In the genomic region with DNA sequence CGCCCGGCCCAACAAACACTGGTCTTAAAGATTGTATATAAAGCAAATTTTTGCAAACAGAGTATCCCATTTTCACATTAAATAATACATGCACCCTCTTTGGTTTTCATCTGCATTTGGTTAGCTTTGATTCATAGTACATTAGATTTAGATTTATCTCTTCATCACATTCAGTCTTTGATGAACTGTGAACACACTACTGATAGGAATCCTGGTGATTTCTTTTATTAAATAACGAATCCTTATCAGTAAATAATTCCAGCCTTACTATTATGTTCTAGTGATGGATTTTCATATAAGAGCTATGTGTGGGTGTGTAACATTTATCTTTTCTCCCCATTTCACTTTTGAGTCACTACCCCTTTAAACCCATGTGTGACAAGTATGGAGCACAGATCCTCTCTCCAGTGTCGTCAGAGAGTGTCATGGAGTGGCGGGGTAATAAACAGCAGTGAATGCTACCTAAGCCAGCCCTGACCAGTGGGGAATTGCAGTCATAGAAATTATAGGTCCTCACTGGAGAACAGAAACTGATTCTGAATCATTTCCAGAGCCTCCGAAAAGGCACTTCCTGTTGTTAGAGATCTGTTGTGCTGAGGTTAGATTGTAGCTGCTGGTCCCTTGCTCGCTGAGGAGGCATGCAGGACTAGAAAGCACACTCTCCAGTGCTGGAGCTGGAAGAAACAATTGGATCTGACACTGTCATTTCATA, we compare ENCODE assay signal across 8 cellular contexts. TPM values are rescaled to one million over a fixed set of nuclear protein-coding genes. Genes with fewer than 3 reads are reported as not detected.
A peak's percentile ranks its signal among the peaks of the same experiment; 100 is the strongest.
DNase-seq lines count a peak whose midpoint lies in the region; ATAC-seq and TF ChIP-seq lines count a peak whose summit lies in the region.

No MANE protein-coding gene starts in this region.

- peak overlapping the region; percentile 88 for H3K27ac Mint-ChIP-seq in mesothelial cell of epicardium

- H3K36me3 ChIP-seq in thyroid gland = no peaks in the 10 kb centered on the region

- peak; percentile 89 for ATAC-seq in GM18907 (IDR thresholded peaks at IDR 0.05; ENCODE audit: unreplicated experiment)
- peak; percentile 89 for ATAC-seq in HG03045 (IDR thresholded peaks at IDR 0.05; ENCODE audit: unreplicated experiment)

- H3K27me3 ChIP-seq in thyroid gland = no peaks in the 10 kb centered on the region

- no peaks in the 10 kb centered on the region for H3K27me3 Mint-ChIP-seq in mesothelial cell of epicardium (ENCODE audit: low read depth)

- no peaks in the 10 kb centered on the region for H3K4me1 ChIP-seq in thyroid gland

- H3K9me3 ChIP-seq in thyroid gland = no peaks in the 10 kb centered on the region

- in situ Hi-C loops in G401 (cut with HindIII; ENCODE audit: low sequenced_read_pairs) = no loop called here

- no peak for TF ChIP-seq POLR2A in thyroid gland (IDR thresholded peaks at IDR 0.05)

- peak; percentile 59 for DNase-seq in AG20443 (ENCODE audit: low spot score)
- peak; percentile 47 for DNase-seq in SK-N-DZ (ENCODE audit: low spot score)
- DNase-seq in mesothelial cell of epicardium (ENCODE audit: low spot score in 2 of 2, unreplicated experiment in 2 of 2) = no peak
- no peak for DNase-seq in NCI-H1092 treated with DMSO at 0.1 percent for 48 hours (lab: John Stamatoyannopoulos, UW)
- no peak for DNase-seq in G401 (ENCODE audit: low spot score)
- DNase-seq in thyroid gland = no peak

- peaks cover 7% of the 10 kb centered on the region for H3K9me3 Mint-ChIP-seq in mesothelial cell of epicardium

- peaks cover 1% of the 10 kb centered on the region for H3K36me3 Mint-ChIP-seq in mesothelial cell of epicardium

- no peak overlapping the region for H3K4me3 Mint-ChIP-seq in mesothelial cell of epicardium

- TF ChIP-seq CTCF in mesothelial cell of epicardium (IDR thresholded peaks at IDR 0.05; ENCODE audit: unreplicated experiment) = no peak
- no peak for TF ChIP-seq CTCF in thyroid gland (IDR thresholded peaks at IDR 0.05)

- no peak overlapping the region for H3K27ac ChIP-seq in thyroid gland

- peaks cover 15% of the 10 kb centered on the region for H3K4me1 Mint-ChIP-seq in mesothelial cell of epicardium

- WGBS in thyroid gland, 2 donors = 70 to 78% methylated on average over 7 of the region's 7 CpGs

- H3K4me3 ChIP-seq in thyroid gland (replicated peaks in 1 of 3) = no peak overlapping the region

- intact Hi-C loops in thyroid gland (cut with DNase I) = no loop called here

RNA-seq across cellular contexts. Expression of gene SLC7A14, which starts 22.0 kb away (rescaled TPM):
- polyA plus RNA-seq in SK-N-DZ (2014; cell fraction: cytosol; rRNA removed) = 4.8 and 5.3 TPM in 2 replicates
- polyA plus RNA-seq in SK-N-DZ (2014; cell fraction: nucleus; rRNA removed) = 3.0 and 3.5 TPM in 2 replicates
- total RNA-seq in mesothelial cell of epicardium (5.4 to 6.6 TPM (median 6.5 TPM) in 3 replicates), thyroid gland (under 1 TPM in 3 of 4 donors, not detected in 1; 0.11 to 0.34 (median 0.13) TPM)
- total RNA-seq in G401 (2014; rRNA removed; shearing (Covaris generic)) = 0.06 and 0.10 TPM in 2 replicates

Comparison
In these comparisons a context has a peak if more than half of its experiments do, and no peak if none do; other contexts are left out.
1. DNase-seq: peak in AG20443 (single experiment) and SK-N-DZ (single experiment); none in mesothelial cell of epicardium (0 of 2), NCI-H1092 treated with DMSO at 0.1 percent for 48 hours (single experiment), G401 (single experiment) and thyroid gland (0 of 2).